1 cellular context compared by ENCODE assay signal in the genomic region with DNA sequence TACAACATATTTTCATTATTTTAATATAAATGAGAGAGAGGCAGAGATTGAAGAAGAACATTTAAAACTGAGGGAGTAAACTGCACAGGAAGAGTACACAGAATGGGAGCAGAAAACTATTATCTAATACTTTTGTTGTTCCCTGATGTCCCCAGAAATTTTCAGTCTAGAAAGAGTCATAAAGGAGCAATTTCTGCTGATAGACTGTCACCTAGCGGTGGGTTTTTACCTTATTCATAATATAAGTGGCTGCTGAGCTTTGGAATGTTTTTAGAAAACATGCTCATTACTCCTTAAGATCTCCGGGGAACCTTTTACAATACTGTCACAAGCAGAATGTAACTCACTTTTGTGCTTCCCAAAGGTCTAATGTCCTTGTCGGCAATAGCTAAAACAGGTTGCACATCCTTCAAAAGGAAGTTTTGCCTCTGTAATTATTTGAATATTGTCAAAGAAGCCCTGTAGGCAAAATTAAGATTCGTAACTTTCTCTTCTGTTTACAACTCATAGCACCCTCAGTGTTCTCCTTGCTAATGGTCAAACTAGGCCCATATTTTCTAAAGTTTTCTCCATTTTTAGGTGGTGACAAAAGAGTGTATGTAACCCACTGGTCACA.
TF ChIP-seq lines count a peak whose summit lies in the region.

No MANE protein-coding gene starts in this region.

TF ChIP-seq in WTC11, 78 proteins besides CTCF, POLR2A, EP300 and RAD21 (continued from another document):
- TF ChIP-seq, protein P1, sequence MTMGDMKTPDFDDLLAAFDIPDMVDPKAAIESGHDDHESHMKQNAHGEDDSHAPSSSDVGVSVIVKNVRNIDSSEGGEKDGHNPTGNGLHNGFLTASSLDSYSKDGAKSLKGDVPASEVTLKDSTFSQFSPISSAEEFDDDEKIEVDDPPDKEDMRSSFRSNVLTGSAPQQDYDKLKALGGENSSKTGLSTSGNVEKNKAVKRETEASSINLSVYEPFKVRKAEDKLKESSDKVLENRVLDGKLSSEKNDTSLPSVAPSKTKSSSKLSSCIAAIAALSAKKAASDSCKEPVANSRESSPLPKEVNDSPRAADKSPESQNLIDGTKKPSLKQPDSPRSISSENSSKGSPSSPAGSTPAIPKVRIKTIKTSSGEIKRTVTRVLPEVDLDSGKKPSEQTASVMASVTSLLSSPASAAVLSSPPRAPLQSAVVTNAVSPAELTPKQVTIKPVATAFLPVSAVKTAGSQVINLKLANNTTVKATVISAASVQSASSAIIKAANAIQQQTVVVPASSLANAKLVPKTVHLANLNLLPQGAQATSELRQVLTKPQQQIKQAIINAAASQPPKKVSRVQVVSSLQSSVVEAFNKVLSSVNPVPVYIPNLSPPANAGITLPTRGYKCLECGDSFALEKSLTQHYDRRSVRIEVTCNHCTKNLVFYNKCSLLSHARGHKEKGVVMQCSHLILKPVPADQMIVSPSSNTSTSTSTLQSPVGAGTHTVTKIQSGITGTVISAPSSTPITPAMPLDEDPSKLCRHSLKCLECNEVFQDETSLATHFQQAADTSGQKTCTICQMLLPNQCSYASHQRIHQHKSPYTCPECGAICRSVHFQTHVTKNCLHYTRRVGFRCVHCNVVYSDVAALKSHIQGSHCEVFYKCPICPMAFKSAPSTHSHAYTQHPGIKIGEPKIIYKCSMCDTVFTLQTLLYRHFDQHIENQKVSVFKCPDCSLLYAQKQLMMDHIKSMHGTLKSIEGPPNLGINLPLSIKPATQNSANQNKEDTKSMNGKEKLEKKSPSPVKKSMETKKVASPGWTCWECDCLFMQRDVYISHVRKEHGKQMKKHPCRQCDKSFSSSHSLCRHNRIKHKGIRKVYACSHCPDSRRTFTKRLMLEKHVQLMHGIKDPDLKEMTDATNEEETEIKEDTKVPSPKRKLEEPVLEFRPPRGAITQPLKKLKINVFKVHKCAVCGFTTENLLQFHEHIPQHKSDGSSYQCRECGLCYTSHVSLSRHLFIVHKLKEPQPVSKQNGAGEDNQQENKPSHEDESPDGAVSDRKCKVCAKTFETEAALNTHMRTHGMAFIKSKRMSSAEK (CRISPR knock-in tag; IDR thresholded peaks at IDR 0.05; ENCODE audit: borderline replicate concordance): no peak
TF ChIP-seq in WTC11: peak in this region for 0.
